Comparison of ENCODE assay signal across 24 cellular contexts in the genomic region with DNA sequence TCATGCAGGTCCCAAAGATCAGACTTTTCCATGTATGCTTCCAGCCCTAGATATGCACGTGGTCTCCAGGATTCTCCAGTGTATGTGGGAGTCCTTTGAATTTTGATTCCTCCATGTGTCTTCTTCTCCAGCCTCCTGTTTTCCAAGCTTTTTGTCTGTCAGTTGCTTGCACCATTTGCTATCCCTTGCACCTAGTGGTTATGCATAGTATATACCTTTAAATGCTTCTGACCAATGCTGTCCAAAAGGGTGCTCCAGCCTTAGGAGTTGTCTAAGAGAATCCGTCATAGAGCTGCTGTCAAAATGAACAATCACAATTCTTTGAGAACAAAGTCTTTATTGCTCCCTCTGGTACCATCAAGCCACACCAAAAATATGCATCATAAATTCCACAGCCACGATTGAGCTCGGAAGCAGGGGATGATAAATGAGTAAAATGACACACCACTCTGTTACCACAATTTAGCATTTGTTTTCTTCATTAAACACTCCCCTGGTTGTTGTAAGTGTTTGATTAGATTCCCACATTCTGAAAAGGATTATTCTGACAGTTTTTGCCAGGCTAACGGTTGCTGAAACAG.
DNase-seq lines count a peak whose midpoint lies in the region; ATAC-seq, FAIRE-seq and TF ChIP-seq lines count a peak whose summit lies in the region.
"Had no signal": no experiment of that assay in that cellular context is flagged by ENCODE, and none has a peak within 500 bp of the region (broad histone marks: within the 10 kb centered on the region; RNA-seq: fewer than 3 reads in every experiment).

No MANE protein-coding gene starts in this region.

- FAIRE-seq in HepG2 (lab: Jason Lieb, UNC) (no peak), urothelium cell line (lab: Jason Lieb, UNC) (no peak)
- FAIRE-seq: endometrium, HTR-8/SVneo had no signal

- POLR2A ChIA-PET in HepG2 (lab: Yijun Ruan, JAX): no interaction called here

- intact Hi-C loops in HepG2 (cut with micrococcal nuclease; ENCODE audit: unreplicated experiment): no loop called here
- intact Hi-C loops in right lobe of liver (cut with DNase I): no loop called here
- intact Hi-C loops in heart right ventricle (cut with DNase I): no loop called here

- no peak overlapping the region for H3K4me3 ChIP-seq in HepG2 (replicated peaks in 1 of 3; ENCODE audit: insufficient read depth in 1 of 3, low read depth in 2 of 3, low read length in 3 of 3)
- H3K4me3 ChIP-seq in right lobe of liver: no peak overlapping the region
- H3K4me3 ChIP-seq in fibroblast of villous mesenchyme (ENCODE audit: low read depth, low read length): no peak overlapping the region
- no peak overlapping the region for H3K4me3 ChIP-seq in MG63
- H3K4me3 ChIP-seq in heart right ventricle: no peak overlapping the region
- H3K4me3 ChIP-seq: heart left ventricle, smooth muscle cell had no signal

- no peaks in the 10 kb centered on the region for H3K9me3 ChIP-seq in HepG2 (ENCODE audit: low read length)
- no peaks in the 10 kb centered on the region for H3K9me3 ChIP-seq in right lobe of liver
- peaks cover 19% of the 10 kb centered on the region for H3K9me3 ChIP-seq in MG63
- peaks cover 0 to 28% (median 7%) of the 10 kb centered on the region in 11 donors for H3K9me3 ChIP-seq in heart right ventricle

- in situ Hi-C loops in HepG2 (cut with HindIII; ENCODE audit: extremely low pct_ligation_motif_present, low pct_unique_long_range_greater_than_20kb) (no loop called here), SK-MEL-5 (cut with HindIII; ENCODE audit: low pct_unique_long_range_greater_than_20kb, low sequenced_read_pairs) (no loop called here)

- no peak overlapping the region for H2AFZ ChIP-seq in HepG2 (ENCODE audit: low read length)

- H3K27ac ChIP-seq in HepG2 (ENCODE audit: extremely low read length, insufficient read depth, low read length): no peak overlapping the region
- H3K27ac ChIP-seq in right lobe of liver: no peak overlapping the region
- H3K27ac ChIP-seq in heart right ventricle: no peak overlapping the region
- H3K27ac ChIP-seq: heart left ventricle, WERI-Rb-1 had no signal

- ATAC-seq in HepG2 (peak; percentile 63), right lobe of liver (no peak), heart right ventricle (no peak)
- ATAC-seq: heart left ventricle; left lobe of liver; naive thymus-derived CD4-positive, alpha-beta T cell had no signal

- TF ChIP-seq CTCF in HepG2 (CRISPR knock-in tag; IDR thresholded peaks at IDR 0.05) (no peak), right lobe of liver (IDR thresholded peaks at IDR 0.05) (no peak), fibroblast of villous mesenchyme (IDR thresholded peaks at IDR 0.05; ENCODE audit: insufficient read depth, low read depth, low read length) (peak; percentile 3), heart right ventricle (IDR thresholded peaks at IDR 0.05) (no peak)

- no peaks in the 10 kb centered on the region for H3K4me1 ChIP-seq in HepG2 (ENCODE audit: insufficient read depth, low read length)
- H3K4me1 ChIP-seq in right lobe of liver: no peaks in the 10 kb centered on the region
- H3K4me1 ChIP-seq in heart right ventricle: no peaks in the 10 kb centered on the region
- H3K4me1 ChIP-seq: heart left ventricle had no signal

- H3K9ac ChIP-seq in HepG2 (ENCODE audit: insufficient read depth, low read depth, low read length): no peak overlapping the region

- no peak for TF ChIP-seq RAD21 in HepG2 (CRISPR knock-in tag; IDR thresholded peaks at IDR 0.05)

- TF ChIP-seq EP300 in HepG2 (IDR thresholded peaks at IDR 0.05; ENCODE audit: low read depth in 2 of 2, low read length in 2 of 2) (no peak), HepG2 (CRISPR knock-in tag; IDR thresholded peaks at IDR 0.05; ENCODE audit: borderline replicate concordance) (no peak)

- H3K79me2 ChIP-seq in HepG2 (ENCODE audit: insufficient read depth, low read length): no peaks in the 10 kb centered on the region

- CTCF ChIA-PET in HepG2 (lab: Yijun Ruan, JAX; ENCODE audit: low intra/inter-chr PET ratio, low total read pairs): no interaction called here

- no peaks in the 10 kb centered on the region for H4K20me1 ChIP-seq in HepG2 (ENCODE audit: insufficient read depth, low read length)

- H3K36me3 ChIP-seq in HepG2 (replicated peaks in 1 of 2; ENCODE audit: control insufficient read depth in 1 of 2, insufficient read depth in 2 of 2, low read length in 2 of 2) (no peaks in the 10 kb centered on the region), right lobe of liver (no peaks in the 10 kb centered on the region), MG63 (no peaks in the 10 kb centered on the region), heart right ventricle (peaks cover 0 to 8% (median 0%) of the 10 kb centered on the region in 9 donors)
- H3K36me3 ChIP-seq: heart left ventricle, WERI-Rb-1 had no signal

- H3K4me2 ChIP-seq in HepG2 (ENCODE audit: low read depth, low read length): no peak overlapping the region
- H3K4me2 ChIP-seq: smooth muscle cell had no signal

- H3K27me3 ChIP-seq in HepG2 (ENCODE audit: control insufficient read depth in 1 of 2, insufficient read depth in 2 of 2, low read length in 2 of 2) (no peaks in the 10 kb centered on the region), right lobe of liver (no peaks in the 10 kb centered on the region), MG63 (no peaks in the 10 kb centered on the region), heart right ventricle (no peaks in the 10 kb centered on the region)
- H3K27me3 ChIP-seq: heart left ventricle had no signal

- WGBS in HepG2 (ENCODE audit: low lambda C conversion rate): 2% methylated on average over 5 of the region's 5 CpGs
- 51% methylated on average over 5 of the region's 5 CpGs for WGBS in right lobe of liver (ENCODE audit: insufficient coverage, low coverage, low lambda C conversion rate, missing lambda C conversion rate)
- 75 to 78% methylated on average over 5 of the region's 5 CpGs for WGBS in heart right ventricle, 2 donors

- TF ChIP-seq POLR2A in HepG2 (IDR thresholded peaks at IDR 0.05; ENCODE audit: insufficient read depth in 1 of 2, low read depth in 2 of 2, low read length in 2 of 2) (no peak), right lobe of liver (IDR thresholded peaks at IDR 0.05) (no peak)

- no TSS peak for BruUV-seq in HepG2 (replicated peaks; lab: Mats Ljungman, UMichigan)

- DNase-seq in HepG2 (ENCODE audit: low spot score) (no peak), right lobe of liver (no peak), SK-MEL-5 (ENCODE audit: low read depth, low spot score) (peak; percentile 27), fibroblast of villous mesenchyme (ENCODE audit: low read depth) (no peak), urothelium cell line (ENCODE audit: low spot score) (peak; percentile 3), MG63 (no peak), HUDEP-2 (lab: John Stamatoyannopoulos, UW; ENCODE audit: unreplicated experiment in 76 of 76) (no peak), heart right ventricle (no peak)
- DNase-seq: 8988T; activated CD4-positive, alpha-beta T cell treated with anti-CD3 and anti-CD28 coated beads, Interleukin-2, amount 50 U/mL, for 1 hour; activated naive CD4-positive, alpha-beta T cell treated with anti-CD3 and anti-CD28 coated beads, Interleukin-2, amount 10 ng/mL, durations not matched to agents 7 days and 5 days; amygdala; COR-L47; DMS79; heart left ventricle; naive thymus-derived CD4-positive, alpha-beta T cell; NCI-H1048; NCI-H1930; stimulated activated CD4-positive, alpha-beta T cell treated with anti-CD3 and anti-CD28 coated beads, Interleukin-2, amount 100 ng/mL, for 24 hours; WERI-Rb-1 had no signal

TF ChIP-seq in HepG2, 621 proteins besides CTCF, POLR2A, EP300 and RAD21 (continues in another document):
- TF ChIP-seq, protein P1, sequence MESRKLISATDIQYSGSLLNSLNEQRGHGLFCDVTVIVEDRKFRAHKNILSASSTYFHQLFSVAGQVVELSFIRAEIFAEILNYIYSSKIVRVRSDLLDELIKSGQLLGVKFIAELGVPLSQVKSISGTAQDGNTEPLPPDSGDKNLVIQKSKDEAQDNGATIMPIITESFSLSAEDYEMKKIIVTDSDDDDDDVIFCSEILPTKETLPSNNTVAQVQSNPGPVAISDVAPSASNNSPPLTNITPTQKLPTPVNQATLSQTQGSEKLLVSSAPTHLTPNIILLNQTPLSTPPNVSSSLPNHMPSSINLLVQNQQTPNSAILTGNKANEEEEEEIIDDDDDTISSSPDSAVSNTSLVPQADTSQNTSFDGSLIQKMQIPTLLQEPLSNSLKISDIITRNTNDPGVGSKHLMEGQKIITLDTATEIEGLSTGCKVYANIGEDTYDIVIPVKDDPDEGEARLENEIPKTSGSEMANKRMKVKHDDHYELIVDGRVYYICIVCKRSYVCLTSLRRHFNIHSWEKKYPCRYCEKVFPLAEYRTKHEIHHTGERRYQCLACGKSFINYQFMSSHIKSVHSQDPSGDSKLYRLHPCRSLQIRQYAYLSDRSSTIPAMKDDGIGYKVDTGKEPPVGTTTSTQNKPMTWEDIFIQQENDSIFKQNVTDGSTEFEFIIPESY (CRISPR knock-in tag; IDR thresholded peaks at IDR 0.05): no peak
- TF ChIP-seq MXI1 (IDR thresholded peaks at IDR 0.05; ENCODE audit: borderline replicate concordance, low read depth, low read length) (no peak), ZNF331 (CRISPR knock-in tag; IDR thresholded peaks at IDR 0.05) (no peak)
- TF ChIP-seq, protein P2, sequence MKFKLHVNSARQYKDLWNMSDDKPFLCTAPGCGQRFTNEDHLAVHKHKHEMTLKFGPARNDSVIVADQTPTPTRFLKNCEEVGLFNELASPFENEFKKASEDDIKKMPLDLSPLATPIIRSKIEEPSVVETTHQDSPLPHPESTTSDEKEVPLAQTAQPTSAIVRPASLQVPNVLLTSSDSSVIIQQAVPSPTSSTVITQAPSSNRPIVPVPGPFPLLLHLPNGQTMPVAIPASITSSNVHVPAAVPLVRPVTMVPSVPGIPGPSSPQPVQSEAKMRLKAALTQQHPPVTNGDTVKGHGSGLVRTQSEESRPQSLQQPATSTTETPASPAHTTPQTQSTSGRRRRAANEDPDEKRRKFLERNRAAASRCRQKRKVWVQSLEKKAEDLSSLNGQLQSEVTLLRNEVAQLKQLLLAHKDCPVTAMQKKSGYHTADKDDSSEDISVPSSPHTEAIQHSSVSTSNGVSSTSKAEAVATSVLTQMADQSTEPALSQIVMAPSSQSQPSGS (CRISPR knock-in tag; IDR thresholded peaks at IDR 0.05): no peak
- TF ChIP-seq, protein P3, sequence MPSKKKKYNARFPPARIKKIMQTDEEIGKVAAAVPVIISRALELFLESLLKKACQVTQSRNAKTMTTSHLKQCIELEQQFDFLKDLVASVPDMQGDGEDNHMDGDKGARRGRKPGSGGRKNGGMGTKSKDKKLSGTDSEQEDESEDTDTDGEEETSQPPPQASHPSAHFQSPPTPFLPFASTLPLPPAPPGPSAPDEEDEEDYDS (CRISPR knock-in tag; IDR thresholded peaks at IDR 0.05): no peak

Comparison
In these comparisons a context has a peak if more than half of its experiments do, and no peak if none do; other contexts are left out.
1. DNase-seq: peak in SK-MEL-5 (single experiment) and urothelium cell line (single experiment); none in HepG2 (single experiment), right lobe of liver (0 of 3), fibroblast of villous mesenchyme (single experiment), MG63 (single experiment), HUDEP-2 (0 of 76) and heart right ventricle (0 of 2).